8 cellular contexts compared by ENCODE assay signal in genomic region chr1:44801491-44802305, GRCh38. TPM values are rescaled to one million over a fixed set of nuclear protein-coding genes. Genes with fewer than 3 reads are reported as not detected.
DNase-seq lines count a peak whose midpoint lies in the region; ATAC-seq, FAIRE-seq and TF ChIP-seq lines count a peak whose summit lies in the region.

No MANE protein-coding gene starts in this region.

- peaks cover 21 to 41% of the 10 kb centered on the region in 2 donors for H3K4me1 ChIP-seq in gastrocnemius medialis

- no peak for TF ChIP-seq POLR2A in GM12891 (IDR thresholded peaks at IDR 0.05; ENCODE audit: low read depth, low read length)
- TF ChIP-seq POLR2A in gastrocnemius medialis (IDR thresholded peaks at IDR 0.05): no peak

- H3K4me3 Mint-ChIP-seq in activated CD8-positive, alpha-beta T cell treated with anti-CD3 and anti-CD28 coated beads for 36 hours: peak overlapping the region; percentile 84

- ATAC-seq in activated CD8-positive, alpha-beta T cell treated with anti-CD3 and anti-CD28 coated beads for 36 hours: peak; percentile 3
- ATAC-seq in gastrocnemius medialis: no peak
- ATAC-seq in GM19397 (IDR thresholded peaks at IDR 0.05; ENCODE audit: unreplicated experiment): no peak
- ATAC-seq in GM18867 (IDR thresholded peaks at IDR 0.05; ENCODE audit: unreplicated experiment): no peak
- no peak for ATAC-seq in HG02852 (IDR thresholded peaks at IDR 0.05; ENCODE audit: unreplicated experiment)
- ATAC-seq in HG03460 (IDR thresholded peaks at IDR 0.05; ENCODE audit: unreplicated experiment): no peak

- CTCF ChIA-PET in activated CD8-positive, alpha-beta T cell treated with anti-CD3 and anti-CD28 coated beads for 36 hours (lab: Charles Lee): interaction anchor here (1.6 to 3.4 kb wide), 5 partner anchors 11 to 54 kb away, joined by 4 to 15 read pairs (median 12); partner anchors contain the start of gene BEST4

- H3K36me3 ChIP-seq in gastrocnemius medialis: peaks cover 0 to 18% of the 10 kb centered on the region in 2 donors

- H3K4me3 ChIP-seq in fibroblast of the aortic adventitia (ENCODE audit: low read depth, low read length) (peak overlapping the region; percentile 93), gastrocnemius medialis (peak overlapping the region; percentile 17 to 81 (median 72))

- H3K9me3 ChIP-seq in gastrocnemius medialis: no peaks in the 10 kb centered on the region

- peaks cover 47% of the 10 kb centered on the region for H3K4me1 Mint-ChIP-seq in activated CD8-positive, alpha-beta T cell treated with anti-CD3 and anti-CD28 coated beads for 36 hours (ENCODE audit: low read depth)

- no peaks in the 10 kb centered on the region for H3K27me3 Mint-ChIP-seq in activated CD8-positive, alpha-beta T cell treated with anti-CD3 and anti-CD28 coated beads for 36 hours

- in situ Hi-C loops in gastrocnemius medialis (cut with MboI; ENCODE audit: low sequenced_read_pairs in 4 of 4): no loop called here

- H3K27me3 ChIP-seq in gastrocnemius medialis: no peaks in the 10 kb centered on the region

- DNase-seq in GM12891 (ENCODE audit: insufficient read length, low spot score) (no peak), fibroblast of the aortic adventitia (ENCODE audit: low read depth) (peak; percentile 39), gastrocnemius medialis (no peak)
- DNase-seq in activated CD8-positive, alpha-beta T cell treated with anti-CD3 and anti-CD28 coated beads for 36 hours: peak; percentile 56

- POLR2A ChIA-PET in activated CD8-positive, alpha-beta T cell treated with anti-CD3 and anti-CD28 coated beads for 36 hours (lab: Charles Lee): interaction anchor here (1.1 to 8.3 kb wide), 12 partner anchors 7 to 78 kb away, joined by 4 to 130 read pairs (median 30); partner anchors contain the start of genes BEST4, BTBD19, DYNLT4 and RNU5D-1

- H3K9me3 Mint-ChIP-seq in activated CD8-positive, alpha-beta T cell treated with anti-CD3 and anti-CD28 coated beads for 36 hours: no peaks in the 10 kb centered on the region

- intact Hi-C loops in activated CD8-positive, alpha-beta T cell treated with anti-CD3 and anti-CD28 coated beads for 36 hours (cut with micrococcal nuclease): loop anchor here (10.0 kb wide), 1 partner anchor 503 kb away; no protein-coding TSS in a partner anchor
- intact Hi-C loops in gastrocnemius medialis (cut with DNase I; ENCODE audit: low total_unique reads): loop anchor here (2.0 kb wide), 1 partner anchor 17 kb away; no protein-coding TSS in a partner anchor

- H3K27ac ChIP-seq in gastrocnemius medialis: peak overlapping the region; percentile 66 to 98 (median 92)

- FAIRE-seq in GM12891 (lab: Jason Lieb, UNC): peak; percentile 93

- peaks cover 49% of the 10 kb centered on the region for H3K36me3 Mint-ChIP-seq in activated CD8-positive, alpha-beta T cell treated with anti-CD3 and anti-CD28 coated beads for 36 hours (ENCODE audit: low read depth)

- TF ChIP-seq CTCF in activated CD8-positive, alpha-beta T cell treated with anti-CD3 and anti-CD28 coated beads for 36 hours (IDR thresholded peaks at IDR 0.05): no peak
- TF ChIP-seq CTCF in fibroblast of the aortic adventitia (IDR thresholded peaks at IDR 0.05; ENCODE audit: insufficient read depth, low read length): no peak
- TF ChIP-seq CTCF in gastrocnemius medialis (IDR thresholded peaks at IDR 0.05 in 4 of 5, conservative IDR thresholded peaks at IDR 0.05 in 1 of 5): no peak

- H3K27ac Mint-ChIP-seq in activated CD8-positive, alpha-beta T cell treated with anti-CD3 and anti-CD28 coated beads for 36 hours: peak overlapping the region; percentile 87

TF ChIP-seq in GM12891, 5 proteins besides CTCF, POLR2A, EP300 and RAD21:
- TF ChIP-seq POU2F2 (IDR thresholded peaks at IDR 0.05; ENCODE audit: low read depth, low read length) (peak; percentile 23; the same call in 1 of the 2 replicates), TAF1 (IDR thresholded peaks at IDR 0.05; ENCODE audit: low read depth, low read length) (no peak)

RNA-seq across cellular contexts. Expression of gene PLK3, which starts 1.5 kb away (rescaled TPM):
- polyA plus RNA-seq in GM12891 (2012; ENCODE audit: low read depth, missing spikeins): 16.7 TPM
- total RNA-seq in activated CD8-positive, alpha-beta T cell treated with anti-CD3 and anti-CD28 coated beads for 36 hours: 10 to 100 TPM; 36.4 to 36.6 TPM
- total RNA-seq in fibroblast of the aortic adventitia (ENCODE audit: low replicate concordance): 28.8 and 36.1 TPM in 2 replicates
- total RNA-seq in gastrocnemius medialis: 1 to 10 TPM; 1.6 to 4.3 (median 3.6) TPM

RNA-seq across cellular contexts. Expression of gene DYNLT4, which starts 5.5 kb away (rescaled TPM):
- polyA plus RNA-seq in GM12891 (2012; ENCODE audit: low read depth, missing spikeins): 0.17 TPM
- 1 to 10 TPM in 1 of 2 experiments, under 1 TPM in 1; 0.36 to 1.1 TPM for total RNA-seq in activated CD8-positive, alpha-beta T cell treated with anti-CD3 and anti-CD28 coated beads for 36 hours
- total RNA-seq in fibroblast of the aortic adventitia (ENCODE audit: low replicate concordance) (1.2 TPM in 1 of 2 replicates, not detected in the other), gastrocnemius medialis (not detected)

RNA-seq across cellular contexts. Expression of gene BTBD19, which starts 6.6 kb away (rescaled TPM):
- polyA plus RNA-seq in GM12891 (2012; ENCODE audit: low read depth, missing spikeins): 1.6 TPM
- 1 to 10 TPM; 4.8 to 5.6 TPM for total RNA-seq in activated CD8-positive, alpha-beta T cell treated with anti-CD3 and anti-CD28 coated beads for 36 hours
- total RNA-seq in fibroblast of the aortic adventitia (ENCODE audit: low replicate concordance): 5.2 and 5.4 TPM in 2 replicates
- total RNA-seq in gastrocnemius medialis: 1 to 10 TPM in 1 of 4 donors, under 1 TPM in 2, not detected in 1; 0.71 to 1.4 (median 0.91) TPM

RNA-seq across cellular contexts. Expression of gene BEST4, which starts 13.7 kb away (rescaled TPM):
- 1.7 TPM for polyA plus RNA-seq in GM12891 (2012; ENCODE audit: low read depth, missing spikeins)
- total RNA-seq in activated CD8-positive, alpha-beta T cell treated with anti-CD3 and anti-CD28 coated beads for 36 hours: 1 to 10 TPM in 1 of 2 experiments, under 1 TPM in 1; 0.87 to 1.0 TPM
- total RNA-seq in fibroblast of the aortic adventitia (ENCODE audit: low replicate concordance) (0.09 TPM in 1 of 2 replicates, not detected in the other), gastrocnemius medialis (under 1 TPM in 1 of 4 donors, not detected in 3; 0.32 TPM)

RNA-seq across cellular contexts. Expression of gene RPS8, which starts 26.4 kb away (rescaled TPM):
- polyA plus RNA-seq in GM12891 (2012; ENCODE audit: low read depth, missing spikeins): 4,239 TPM
- 1,000 to 10,000 TPM; 3,218 to 3,314 TPM for total RNA-seq in activated CD8-positive, alpha-beta T cell treated with anti-CD3 and anti-CD28 coated beads for 36 hours
- total RNA-seq in fibroblast of the aortic adventitia (ENCODE audit: low replicate concordance) (894 and 2,421 TPM in 2 replicates), gastrocnemius medialis (1,000 to 10,000 TPM; 1,137 to 2,085 (median 1,818) TPM)

Comparison
In these comparisons a context has a peak if more than half of its experiments do, and no peak if none do; other contexts are left out.
1. DNase-seq: peak in activated CD8-positive, alpha-beta T cell treated with anti-CD3 and anti-CD28 coated beads for 36 hours (single experiment) and fibroblast of the aortic adventitia (single experiment); none in GM12891 (single experiment) and gastrocnemius medialis (0 of 2).